ENCODE assay signal across 8 cellular contexts in the genomic region with DNA sequence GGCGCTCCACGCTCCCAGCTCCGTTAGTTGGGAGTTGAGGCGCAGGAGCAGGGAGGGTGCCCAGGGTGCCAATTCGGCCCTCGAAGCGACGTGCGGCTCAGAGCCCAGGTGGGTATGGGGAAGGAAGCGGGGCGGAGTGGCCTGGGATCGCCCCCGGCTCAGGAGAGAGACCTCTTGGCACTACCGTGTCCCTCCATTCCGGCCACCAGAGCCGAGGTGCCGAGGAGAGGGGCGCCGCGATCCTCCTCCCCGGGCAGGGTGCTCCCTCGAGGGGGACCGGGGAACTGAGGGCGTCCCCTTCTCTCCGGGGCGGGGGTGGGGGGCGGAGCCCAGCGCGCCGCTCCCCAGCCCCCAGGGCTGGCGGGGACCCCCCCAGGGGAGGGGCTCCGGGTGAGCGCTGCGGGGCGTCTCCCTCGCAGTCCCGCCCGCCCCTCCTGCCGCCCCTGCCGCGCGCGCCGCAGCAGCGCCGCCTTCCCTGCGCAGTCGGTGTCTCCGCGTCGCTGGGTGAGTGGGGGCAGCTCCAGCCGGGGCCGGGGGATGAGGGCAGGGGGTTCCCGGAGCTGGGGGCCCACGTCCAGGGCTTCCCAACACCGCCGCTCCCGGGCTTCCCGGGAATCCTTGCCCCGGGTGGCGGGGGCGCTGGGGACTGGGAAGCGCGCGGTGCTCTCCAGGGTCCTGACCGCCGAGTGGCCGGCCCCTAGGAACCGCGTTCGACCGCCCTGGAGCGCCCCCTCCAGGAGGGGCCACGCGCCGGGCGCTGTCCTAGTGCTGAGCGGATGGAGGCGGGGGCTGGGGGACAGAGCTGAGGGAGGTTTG. TPM values are rescaled to one million over a fixed set of nuclear protein-coding genes. Genes with fewer than 3 reads are reported as not detected.
DNase-seq lines count a peak whose midpoint lies in the region; ATAC-seq and TF ChIP-seq lines count a peak whose summit lies in the region.

A gene (plus strand): TSS at position 480 of the 816 bp plus-strand sequence. CDS start 2,408 bp downstream, outside the sequence.

- no peaks in the 10 kb centered on the region for H3K36me3 ChIP-seq in DOHH2 (ENCODE audit: control insufficient read depth, low read length)

- H3K36me3 Mint-ChIP-seq in activated CD4-positive, alpha-beta memory T cell treated with anti-CD3 and anti-CD28 coated beads, Interleukin-2, amount 10 ng/mL, durations not matched to agents 7 days and 5 days (ENCODE audit: low read depth): no peaks in the 10 kb centered on the region
- H3K36me3 Mint-ChIP-seq in osteocyte (ENCODE audit: unreplicated experiment): no peaks in the 10 kb centered on the region

- no peaks in the 10 kb centered on the region for H3K4me1 ChIP-seq in DOHH2 (ENCODE audit: control insufficient read depth, low read length)

- H3K9me3 Mint-ChIP-seq in activated CD4-positive, alpha-beta memory T cell treated with anti-CD3 and anti-CD28 coated beads, Interleukin-2, amount 10 ng/mL, durations not matched to agents 7 days and 5 days: no peaks in the 10 kb centered on the region
- no peaks in the 10 kb centered on the region for H3K9me3 Mint-ChIP-seq in osteocyte (ENCODE audit: unreplicated experiment)

- TF ChIP-seq CTCF in DOHH2 (IDR thresholded peaks at IDR 0.05; ENCODE audit: low read depth, low read length, poor library complexity, severe bottlenecking) (peak; percentile 49), foreskin fibroblast (IDR thresholded peaks at IDR 0.05; ENCODE audit: low read depth, low read length) (peak; percentile 61), osteocyte (IDR thresholded peaks at IDR 0.05) (peak; percentile 75)

- no peaks in the 10 kb centered on the region for H3F3A ChIP-seq in DOHH2 (ENCODE audit: control insufficient read depth, insufficient read depth)

- no peak within 1 kb of the TSS for H3K27ac ChIP-seq in DOHH2 (ENCODE audit: low read depth, low read length)

- H3K27ac Mint-ChIP-seq in activated CD4-positive, alpha-beta memory T cell treated with anti-CD3 and anti-CD28 coated beads, Interleukin-2, amount 10 ng/mL, durations not matched to agents 7 days and 5 days: no peak within 1 kb of the TSS
- no peak within 1 kb of the TSS for H3K27ac Mint-ChIP-seq in osteocyte (ENCODE audit: unreplicated experiment)

- no peak within 1 kb of the TSS for H3K4me2 ChIP-seq in DOHH2 (ENCODE audit: low read length)

- peaks cover 3% of the 10 kb centered on the region for H3K4me1 Mint-ChIP-seq in activated CD4-positive, alpha-beta memory T cell treated with anti-CD3 and anti-CD28 coated beads, Interleukin-2, amount 10 ng/mL, durations not matched to agents 7 days and 5 days
- peaks cover 6% of the 10 kb centered on the region for H3K4me1 Mint-ChIP-seq in osteocyte (ENCODE audit: unreplicated experiment)

- DNase-seq in Kasumi-1 (lab: John Stamatoyannopoulos, UW) (peak; percentile 54 to 59), foreskin fibroblast (peak; percentile 26 to 74), osteocyte (ENCODE audit: extremely low spot score, unreplicated experiment) (peak; percentile 93), HCEC 1CT (no peak)
- peak; percentile 56 for DNase-seq in activated CD4-positive, alpha-beta memory T cell treated with anti-CD3 and anti-CD28 coated beads, Interleukin-2, amount 10 ng/mL, durations not matched to agents 7 days and 5 days

- H3K27me3 ChIP-seq in DOHH2 (ENCODE audit: control insufficient read depth, low read length): peaks cover 22% of the 10 kb centered on the region; the same call in 1 of the 2 replicates

- no peak within 1 kb of the TSS for H3K4me3 Mint-ChIP-seq in activated CD4-positive, alpha-beta memory T cell treated with anti-CD3 and anti-CD28 coated beads, Interleukin-2, amount 10 ng/mL, durations not matched to agents 7 days and 5 days
- H3K4me3 Mint-ChIP-seq in osteocyte (ENCODE audit: unreplicated experiment): peak within 1 kb of the TSS; percentile 53

- no peaks in the 10 kb centered on the region for H3K9me3 ChIP-seq in DOHH2 (ENCODE audit: control insufficient read depth, insufficient read depth, low read length)

- H4K20me1 ChIP-seq in DOHH2 (ENCODE audit: control insufficient read depth, insufficient read depth, low read depth, low read length): no peaks in the 10 kb centered on the region

- no peak within 1 kb of the TSS for H3K4me3 ChIP-seq in DOHH2 (ENCODE audit: low read length)
- no peak within 1 kb of the TSS for H3K4me3 ChIP-seq in foreskin fibroblast (ENCODE audit: low read depth in 1 of 2, low read length in 2 of 2)

- POLR2A ChIA-PET in activated CD4-positive, alpha-beta memory T cell treated with anti-CD3 and anti-CD28 coated beads, Interleukin-2, amount 10 ng/mL, durations not matched to agents 7 days and 5 days (lab: Charles Lee): no interaction called here

- ATAC-seq in GM19467 (IDR thresholded peaks at IDR 0.05; ENCODE audit: unreplicated experiment): no peak
- no peak for ATAC-seq in GM21526 (IDR thresholded peaks at IDR 0.05; ENCODE audit: low FRiP score, unreplicated experiment)

- H3K79me2 ChIP-seq in DOHH2 (ENCODE audit: control insufficient read depth, low read length): no peaks in the 10 kb centered on the region

- H3K9me2 ChIP-seq in DOHH2 (replicated peaks; ENCODE audit: control insufficient read depth, low read length): no peaks in the 10 kb centered on the region

- CTCF ChIA-PET in activated CD4-positive, alpha-beta memory T cell treated with anti-CD3 and anti-CD28 coated beads, Interleukin-2, amount 10 ng/mL, durations not matched to agents 7 days and 5 days (lab: Charles Lee): interaction anchor here (0.7 to 1.3 kb wide), 2 partner anchors 10 to 15 kb away, joined by 3 to 4 read pairs; no protein-coding TSS in a partner anchor

- H3K27me3 Mint-ChIP-seq in activated CD4-positive, alpha-beta memory T cell treated with anti-CD3 and anti-CD28 coated beads, Interleukin-2, amount 10 ng/mL, durations not matched to agents 7 days and 5 days: peaks cover 63% of the 10 kb centered on the region
- H3K27me3 Mint-ChIP-seq in osteocyte (ENCODE audit: unreplicated experiment): peaks cover 44% of the 10 kb centered on the region

RNA-seq across cellular contexts. Expression of the gene that starts here (rescaled TPM):
- total RNA-seq in activated CD4-positive, alpha-beta memory T cell treated with anti-CD3 and anti-CD28 coated beads, Interleukin-2, amount 10 ng/mL, durations not matched to agents 7 days and 5 days: under 1 TPM; 0.38 to 0.60 TPM
- not detected in 2 replicates for total RNA-seq in osteocyte

Comparison
In these comparisons a context has a peak if more than half of its experiments do, and no peak if none do; other contexts are left out.
1. Peak in DNase-seq in activated CD4-positive, alpha-beta memory T cell treated with anti-CD3 and anti-CD28 coated beads, Interleukin-2, amount 10 ng/mL, durations not matched to agents 7 days and 5 days; RNA of the gene not detected or under 1 TPM.
2. Peak in DNase-seq in osteocyte; RNA of the gene not detected or under 1 TPM.